Comparison of ENCODE assay signal across 13 cellular contexts in the genomic region with DNA sequence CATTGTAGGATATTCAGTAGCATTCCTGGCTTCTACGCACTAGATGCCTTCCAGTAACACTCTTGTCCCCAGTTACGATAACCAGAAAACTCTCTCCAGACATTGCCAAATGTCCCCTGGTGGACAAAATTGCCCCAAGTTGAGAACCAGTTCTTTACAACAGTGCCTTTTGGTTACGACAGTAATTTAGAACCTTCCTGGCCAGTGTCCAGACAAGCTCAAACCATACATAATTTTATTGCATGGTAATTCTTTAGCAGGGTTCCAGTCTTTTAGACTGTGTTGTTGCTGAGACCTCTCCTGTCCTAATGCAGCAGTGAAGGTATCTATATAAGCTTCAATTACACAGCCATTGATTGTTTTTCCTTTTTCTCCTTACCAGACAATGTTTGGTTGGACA. TPM values are rescaled to one million over a fixed set of nuclear protein-coding genes. Genes with fewer than 3 reads are reported as not detected.
DNase-seq lines count a peak whose midpoint lies in the region; ATAC-seq and TF ChIP-seq lines count a peak whose summit lies in the region.
"Had no signal": no experiment of that assay in that cellular context is flagged by ENCODE, and none has a peak within 500 bp of the region (broad histone marks: within the 10 kb centered on the region; RNA-seq: fewer than 3 reads in every experiment).

No MANE protein-coding gene starts in this region.

- H3K4me3 Mint-ChIP-seq in HFFc6 = no peak overlapping the region
- no peak overlapping the region for H3K4me3 Mint-ChIP-seq in type B pancreatic cell
- H3K4me3 Mint-ChIP-seq: B cell; CD4-positive, alpha-beta memory T cell had no signal

- H3K4me1 Mint-ChIP-seq in HFFc6 (ENCODE audit: low read depth) (no peaks in the 10 kb centered on the region), type B pancreatic cell (ENCODE audit: unreplicated experiment) (no peaks in the 10 kb centered on the region)
- H3K4me1 Mint-ChIP-seq: B cell had no signal

- H3K4me3 ChIP-seq in BE2C (ENCODE audit: low read depth, low read length) (no peak overlapping the region), fibroblast of mammary gland (ENCODE audit: control insufficient read depth, low read depth, low read length) (no peak overlapping the region), Peyer's patch (no peak overlapping the region)

- no peak for TF ChIP-seq POLR2A in Peyer's patch (IDR thresholded peaks at IDR 0.05)

- H3K9me3 ChIP-seq in BE2C (no peaks in the 10 kb centered on the region), Peyer's patch (no peaks in the 10 kb centered on the region)

- no peaks in the 10 kb centered on the region for H3K4me1 ChIP-seq in BE2C
- H3K4me1 ChIP-seq in Peyer's patch = no peaks in the 10 kb centered on the region

- no peak overlapping the region for H3K27ac ChIP-seq in Peyer's patch
- H3K27ac ChIP-seq: C4-2B had no signal

- H3K27me3 Mint-ChIP-seq in HFFc6 (ENCODE audit: insufficient read depth) (no peaks in the 10 kb centered on the region; the same call in 1 of the 2 replicates), type B pancreatic cell (no peaks in the 10 kb centered on the region)
- H3K27me3 Mint-ChIP-seq: B cell; CD4-positive, alpha-beta memory T cell had no signal

- 0 out of 2 replicates have a peak, but pooled peaks have one; percentile 2 for TF ChIP-seq CTCF in BE2C (IDR thresholded peaks at IDR 0.05; ENCODE audit: low read depth, low read length)
- TF ChIP-seq CTCF in HFFc6 (IDR thresholded peaks at IDR 0.05) = peak; percentile 29; the same call in 1 of the 2 replicates
- TF ChIP-seq CTCF in fibroblast of mammary gland (conservative IDR thresholded peaks at IDR 0.05; ENCODE audit: control insufficient read depth, insufficient read depth, low read depth, low read length) = peak; percentile 4
- peak; percentile 21 for TF ChIP-seq CTCF in type B pancreatic cell (conservative IDR thresholded peaks at IDR 0.05)
- no peak for TF ChIP-seq CTCF in Peyer's patch (IDR thresholded peaks at IDR 0.05)

- no peak for DNase-seq in BE2C
- DNase-seq in HFFc6 = no peak
- DNase-seq in fibroblast of mammary gland (ENCODE audit: low read depth) = no peak
- no peak for DNase-seq in type B pancreatic cell (ENCODE audit: extremely low spot score, unreplicated experiment)
- DNase-seq in Peyer's patch = no peak
- no peak for DNase-seq in NCI-H2171 (lab: John Stamatoyannopoulos, UW)
- DNase-seq: CD4-positive, alpha-beta memory T cell; DMS79; EL had no signal

- no peak overlapping the region for H3K27ac Mint-ChIP-seq in HFFc6
- no peak overlapping the region for H3K27ac Mint-ChIP-seq in type B pancreatic cell
- H3K27ac Mint-ChIP-seq: B cell had no signal

- no peaks in the 10 kb centered on the region for H3K9me3 Mint-ChIP-seq in HFFc6
- H3K9me3 Mint-ChIP-seq in type B pancreatic cell = no peaks in the 10 kb centered on the region

- peaks cover 33% of the 10 kb centered on the region for H3K36me3 Mint-ChIP-seq in HFFc6 (ENCODE audit: low read depth)
- peaks cover 36% of the 10 kb centered on the region for H3K36me3 Mint-ChIP-seq in type B pancreatic cell

- no peak for ATAC-seq in HG03378 (IDR thresholded peaks at IDR 0.05; ENCODE audit: unreplicated experiment)
- ATAC-seq: HepG2 had no signal

- H3K36me3 ChIP-seq in BE2C = peaks cover 3% of the 10 kb centered on the region
- H3K36me3 ChIP-seq in Peyer's patch = peaks cover 0 to 63% (median 0%) of the 10 kb centered on the region in 3 donors

- no peaks in the 10 kb centered on the region for H3K27me3 ChIP-seq in BE2C
- H3K27me3 ChIP-seq in Peyer's patch = no peaks in the 10 kb centered on the region

RNA-seq across cellular contexts. Expression of gene RNMT, which starts 20.2 kb away (rescaled TPM):
- polyA plus RNA-seq in BE2C (2012; ENCODE audit: insufficient read depth, insufficient read length, low read depth) = 20.2 TPM
- 10 to 100 TPM; 26.8 to 32.1 (median 27.4) TPM for total RNA-seq in HFFc6 (2021; fragmentation: NEBNext Ultra II Directional; extraction: Animal tissue kit (Norgen Biotek cat#: 25700))
- 40.8 and 41.4 TPM in 2 replicates for total RNA-seq in type B pancreatic cell (ENCODE audit: low replicate concordance)
- total RNA-seq in Peyer's patch = 10 to 100 TPM; 13.4 to 23.1 (median 16.6) TPM

RNA-seq across cellular contexts. Expression of gene FAM210A, which starts 20.3 kb away (rescaled TPM):
- polyA plus RNA-seq in BE2C (2012; ENCODE audit: insufficient read depth, insufficient read length, low read depth) = 6.0 TPM
- total RNA-seq in HFFc6 (2021; fragmentation: NEBNext Ultra II Directional; extraction: Animal tissue kit (Norgen Biotek cat#: 25700)) = 10 to 100 TPM; 11.5 to 19.7 (median 13.0) TPM
- total RNA-seq in type B pancreatic cell (ENCODE audit: low replicate concordance) = 16.4 and 16.9 TPM in 2 replicates
- 10 to 100 TPM in 2 of 4 donors, 1 to 10 TPM in 2; 6.0 to 14.0 (median 9.7) TPM for total RNA-seq in Peyer's patch

Comparison
In these comparisons a context has a peak if more than half of its experiments do, and no peak if none do; other contexts are left out.
1. CTCF ChIP-seq: peak in BE2C (single experiment), HFFc6 (single experiment), fibroblast of mammary gland (single experiment) and type B pancreatic cell (single experiment); none in Peyer's patch (0 of 6).